In genomic region chrX:1059576-1060561, GRCh38 we compare ENCODE assay signal across 22 cellular contexts.
"Had no signal": no experiment of that assay in that cellular context is flagged by ENCODE, and none has a peak within 500 bp of the region (broad histone marks: within the 10 kb centered on the region; RNA-seq: fewer than 3 reads in every experiment).

No MANE protein-coding gene starts in this region.

- H3K4me3 ChIP-seq: hepatocyte, transverse colon had no signal

- H3K36me3 ChIP-seq: transverse colon had no signal

- H3K79me2 ChIP-seq: hepatocyte had no signal

- FAIRE-seq: colon, islet of Langerhans, TTC549 had no signal

- H2AFZ ChIP-seq: hepatocyte had no signal

- H3K27ac ChIP-seq: epithelial cell of prostate, hepatocyte, transverse colon had no signal

- H3K27me3 ChIP-seq: hepatocyte, transverse colon had no signal

- H3K4me2 ChIP-seq: hepatocyte had no signal

- DNase-seq: activated CD4-positive, alpha-beta memory T cell treated with anti-CD3 and anti-CD28 coated beads for 36 hours; activated CD4-positive, alpha-beta T cell treated with anti-CD3 and anti-CD28 coated beads for 4 hours; activated naive CD4-positive, alpha-beta T cell; activated naive CD8-positive, alpha-beta T cell treated with anti-CD3 and anti-CD28 coated beads, Interleukin-2, amount 50 U/mL, for 24 hours; activated T-cell treated with anti-CD3 and anti-CD28 coated beads for 4 hours; anterior cingulate cortex; central memory CD4-positive, alpha-beta T cell; endodermal cell; foreskin fibroblast; midbrain; nephron progenitor cell; occipital lobe; retina; stimulated activated CD4-positive, alpha-beta T cell treated with anti-CD3 and anti-CD28 coated beads, Interleukin-1b, Interleukin-23, amount 100 ng/mL, for 48 hours; stimulated activated naive CD8-positive, alpha-beta T cell treated with anti-CD3 and anti-CD28 coated beads, Interleukin-15, Interleukin-2, amounts not matched to agents 100 U/mL and 50 U/mL, for 24 hours; substantia nigra; transverse colon had no signal

- H3K4me1 ChIP-seq: transverse colon had no signal

- ATAC-seq: activated naive CD8-positive, alpha-beta T cell treated with anti-CD3 and anti-CD28 coated beads, Interleukin-2, amount 50 U/mL, for 24 hours; stimulated activated naive CD8-positive, alpha-beta T cell treated with anti-CD3 and anti-CD28 coated beads, Interleukin-15, Interleukin-2, amounts not matched to agents 100 U/mL and 50 U/mL, for 24 hours had no signal
